ENCODE assay signal across 1 cellular context in the genomic region with DNA sequence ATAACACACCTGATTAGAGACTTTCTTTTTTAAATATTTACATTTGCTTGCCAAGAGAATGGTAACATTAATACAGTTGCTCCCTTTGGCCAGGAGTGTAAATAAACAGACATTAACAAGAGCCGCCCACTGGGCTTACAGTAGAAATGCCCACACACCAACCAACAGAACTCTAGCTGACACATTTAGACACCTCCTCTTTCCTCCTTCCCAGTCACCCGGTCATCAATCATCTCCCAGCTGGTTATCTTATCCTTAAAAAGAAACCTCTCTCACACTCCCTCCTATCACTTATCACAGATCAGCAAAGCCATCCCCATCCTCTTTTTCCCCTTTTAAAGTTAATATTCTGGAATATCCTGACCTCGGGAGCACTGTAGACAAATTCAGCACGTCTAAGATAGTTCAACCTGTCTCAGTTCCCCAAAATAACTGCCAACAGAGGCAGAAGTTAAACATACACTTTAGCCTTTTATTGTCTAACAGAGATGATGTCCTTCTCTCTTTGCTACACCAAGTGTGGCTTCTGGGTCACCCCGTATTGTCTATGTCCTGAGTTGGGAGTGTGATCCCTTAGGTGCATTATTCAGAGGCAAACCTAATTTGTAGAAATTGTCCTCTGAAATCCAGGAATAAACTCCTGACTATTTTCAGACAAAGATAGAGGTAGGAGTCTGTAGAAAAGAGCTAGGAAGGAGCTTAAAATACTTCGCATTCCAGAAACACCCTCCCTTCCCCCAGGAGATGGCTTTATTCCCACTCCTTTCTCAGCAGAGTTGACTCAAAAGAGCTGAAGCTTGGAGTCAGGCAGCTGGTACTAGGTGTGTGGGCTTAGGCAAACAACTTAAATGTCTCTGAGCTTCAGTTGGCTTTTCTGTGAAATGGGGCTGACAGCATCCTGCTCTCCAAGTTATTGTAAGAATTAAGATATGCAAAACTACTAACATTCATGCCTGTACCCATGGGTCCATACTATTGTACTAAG.
TF ChIP-seq lines count a peak whose summit lies in the region.

No MANE protein-coding gene starts in this region.

TF ChIP-seq in K562, 482 proteins besides CTCF, POLR2A, EP300 and RAD21 (continued from another document and continues in another):
- no peak for TF ChIP-seq CHD7 (IDR thresholded peaks at IDR 0.05; ENCODE audit: low read depth, low read length)
- TF ChIP-seq ILK (tag; IDR thresholded peaks at IDR 0.05; ENCODE audit: borderline replicate concordance, low read depth): no peak
- no peak for TF ChIP-seq SAFB (IDR thresholded peaks at IDR 0.05; ENCODE audit: borderline replicate concordance, low read depth, low read length)
- TF ChIP-seq ZNF347 (CRISPR knock-in tag; IDR thresholded peaks at IDR 0.05; ENCODE audit: low read depth): no peak
- TF ChIP-seq NFXL1 (CRISPR knock-in tag; IDR thresholded peaks at IDR 0.05): no peak
- no peak for TF ChIP-seq PHF8 (IDR thresholded peaks at IDR 0.05; ENCODE audit: borderline replicate concordance, low read length)
- TF ChIP-seq SMAD4 (CRISPR knock-in tag; conservative IDR thresholded peaks at IDR 0.05): peak; percentile 81
- TF ChIP-seq NELFE (IDR thresholded peaks at IDR 0.05; ENCODE audit: insufficient read depth, insufficient read length): no peak
- TF ChIP-seq, protein P1, sequence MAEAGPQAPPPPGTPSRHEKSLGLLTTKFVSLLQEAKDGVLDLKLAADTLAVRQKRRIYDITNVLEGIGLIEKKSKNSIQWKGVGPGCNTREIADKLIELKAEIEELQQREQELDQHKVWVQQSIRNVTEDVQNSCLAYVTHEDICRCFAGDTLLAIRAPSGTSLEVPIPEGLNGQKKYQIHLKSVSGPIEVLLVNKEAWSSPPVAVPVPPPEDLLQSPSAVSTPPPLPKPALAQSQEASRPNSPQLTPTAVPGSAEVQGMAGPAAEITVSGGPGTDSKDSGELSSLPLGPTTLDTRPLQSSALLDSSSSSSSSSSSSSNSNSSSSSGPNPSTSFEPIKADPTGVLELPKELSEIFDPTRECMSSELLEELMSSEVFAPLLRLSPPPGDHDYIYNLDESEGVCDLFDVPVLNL (CRISPR knock-in tag; IDR thresholded peaks at IDR 0.05; ENCODE audit: low read depth): no peak
- TF ChIP-seq NRF1 (conservative IDR thresholded peaks at IDR 0.05 in 1 of 2, IDR thresholded peaks at IDR 0.05 in 1 of 2): peak; percentile 39 to 43; a peak in 2 of 4 replicates
- TF ChIP-seq POLR2B (IDR thresholded peaks at IDR 0.05; ENCODE audit: low read depth, partially characterized antibody): peak; percentile 42
- no peak for TF ChIP-seq PCBP2 (IDR thresholded peaks at IDR 0.05; ENCODE audit: low read depth, low read length, poor library complexity, severe bottlenecking)
- peak; percentile 97 for TF ChIP-seq CBFA2T3 (IDR thresholded peaks at IDR 0.05)
- TF ChIP-seq BRF2 (IDR thresholded peaks at IDR 0.05; ENCODE audit: borderline replicate concordance, insufficient read depth, insufficient read length): no peak
- TF ChIP-seq ELF2 (CRISPR knock-in tag; IDR thresholded peaks at IDR 0.05): 0 out of 2 replicates have a peak, but pooled peaks have one; percentile 31
- peak; percentile 98 for TF ChIP-seq MTA2 (IDR thresholded peaks at IDR 0.05; ENCODE audit: low read depth)
- TF ChIP-seq KDM1A (IDR thresholded peaks at IDR 0.05): peak; percentile 88 to 94
- no peak for TF ChIP-seq TRIM25 (IDR thresholded peaks at IDR 0.05; ENCODE audit: borderline replicate concordance)
- TF ChIP-seq ZKSCAN3 (CRISPR knock-in tag; IDR thresholded peaks at IDR 0.05): no peak
- TF ChIP-seq ZNF589 (CRISPR knock-in tag; IDR thresholded peaks at IDR 0.05; ENCODE audit: low read depth): peak; percentile 91
- TF ChIP-seq, protein P2, sequence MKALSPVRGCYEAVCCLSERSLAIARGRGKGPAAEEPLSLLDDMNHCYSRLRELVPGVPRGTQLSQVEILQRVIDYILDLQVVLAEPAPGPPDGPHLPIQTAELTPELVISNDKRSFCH (CRISPR knock-in tag; IDR thresholded peaks at IDR 0.05): no peak
- TF ChIP-seq, protein P2 (tag; IDR thresholded peaks at IDR 0.05): no peak
- TF ChIP-seq KAT7 (CRISPR knock-in tag; IDR thresholded peaks at IDR 0.05; ENCODE audit: borderline replicate concordance): 0 out of 2 replicates have a peak, but pooled peaks have one; percentile 38
- peak; percentile 92 for TF ChIP-seq SOX6 (IDR thresholded peaks at IDR 0.05)
- no peak for TF ChIP-seq DIDO1 (tag; IDR thresholded peaks at IDR 0.05; ENCODE audit: low read depth)
- TF ChIP-seq ZNF263 (CRISPR knock-in tag; IDR thresholded peaks at IDR 0.05; ENCODE audit: borderline replicate concordance): peak; percentile 83; the same call in 1 of the 2 replicates
- peak; percentile 96 for TF ChIP-seq OTX1 (CRISPR knock-in tag; IDR thresholded peaks at IDR 0.05)
- peak; percentile 71 for TF ChIP-seq NCOA4 (IDR thresholded peaks at IDR 0.05; ENCODE audit: partially characterized antibody)
- peak; percentile 91 for TF ChIP-seq LCOR (CRISPR knock-in tag; IDR thresholded peaks at IDR 0.05)
- TF ChIP-seq, protein P3, sequence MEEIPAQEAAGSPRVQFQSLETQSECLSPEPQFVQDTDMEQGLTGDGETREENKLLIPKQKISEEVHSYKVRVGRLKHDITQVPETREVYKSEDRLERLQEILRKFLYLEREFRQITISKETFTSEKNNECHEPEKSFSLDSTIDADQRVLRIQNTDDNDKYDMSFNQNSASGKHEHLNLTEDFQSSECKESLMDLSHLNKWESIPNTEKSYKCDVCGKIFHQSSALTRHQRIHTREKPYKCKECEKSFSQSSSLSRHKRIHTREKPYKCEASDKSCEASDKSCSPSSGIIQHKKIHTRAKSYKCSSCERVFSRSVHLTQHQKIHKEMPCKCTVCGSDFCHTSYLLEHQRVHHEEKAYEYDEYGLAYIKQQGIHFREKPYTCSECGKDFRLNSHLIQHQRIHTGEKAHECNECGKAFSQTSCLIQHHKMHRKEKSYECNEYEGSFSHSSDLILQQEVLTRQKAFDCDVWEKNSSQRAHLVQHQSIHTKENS (CRISPR knock-in tag; IDR thresholded peaks at IDR 0.05): no peak
- TF ChIP-seq CBX5 (IDR thresholded peaks at IDR 0.05; ENCODE audit: borderline replicate concordance, low read depth): no peak
- peak; percentile 38; the same call in 1 of the 2 replicates for TF ChIP-seq MAFF (IDR thresholded peaks at IDR 0.05; ENCODE audit: low read length)
- peak; percentile 94 for TF ChIP-seq CBFA2T2 (conservative IDR thresholded peaks at IDR 0.05)
